9 cellular contexts compared by ENCODE assay signal in genomic region chr1:199089393-199090122, GRCh38.
A peak's percentile ranks its signal among the peaks of the same experiment; 100 is the strongest.
DNase-seq lines count a peak whose midpoint lies in the region; ATAC-seq and TF ChIP-seq lines count a peak whose summit lies in the region.
"Had no signal": no experiment of that assay in that cellular context is flagged by ENCODE, and none has a peak within 500 bp of the region (broad histone marks: within the 10 kb centered on the region; RNA-seq: fewer than 3 reads in every experiment).

No MANE protein-coding gene starts in this region.

- no peak overlapping the region for H3K27ac Mint-ChIP-seq in activated naive CD4-positive, alpha-beta T cell treated with anti-CD3 and anti-CD28 coated beads, Interleukin-2, amount 50 U/mL, for 72 hours
- H3K27ac Mint-ChIP-seq in chondrocyte (ENCODE audit: unreplicated experiment) = no peak overlapping the region
- H3K27ac Mint-ChIP-seq: nephron had no signal

- no peaks in the 10 kb centered on the region for H3K36me3 Mint-ChIP-seq in activated naive CD4-positive, alpha-beta T cell treated with anti-CD3 and anti-CD28 coated beads, Interleukin-2, amount 50 U/mL, for 72 hours
- H3K36me3 Mint-ChIP-seq in chondrocyte (ENCODE audit: low read depth) = no peaks in the 10 kb centered on the region

- ATAC-seq in HG03521 (IDR thresholded peaks at IDR 0.05; ENCODE audit: unreplicated experiment) (peak; percentile 83), Right ventricle myocardium superior (ENCODE audit: poor library complexity) (no peak)
- peak; percentile 88 to 90 for ATAC-seq in activated naive CD4-positive, alpha-beta T cell treated with anti-CD3 and anti-CD28 coated beads, Interleukin-2, amount 50 U/mL, for 72 hours

- H3K27me3 ChIP-seq in GM06990 (replicated peaks; ENCODE audit: control insufficient read depth, insufficient read depth, low read length) = no peaks in the 10 kb centered on the region

- DNase-seq in GM06990 (ENCODE audit: extremely low read depth, insufficient read length) (peak; percentile 51), GM20000 (ENCODE audit: low spot score) (peak; percentile 18), chondrocyte (ENCODE audit: low spot score) (no peak), SW480 (ENCODE audit: low spot score) (no peak), NCI-H345 (lab: John Stamatoyannopoulos, UW) (no peak), Right ventricle myocardium superior (no peak)
- no peak for DNase-seq in activated naive CD4-positive, alpha-beta T cell treated with anti-CD3 and anti-CD28 coated beads, Interleukin-2, amount 50 U/mL, for 72 hours (ENCODE audit: low spot score in 2 of 2)

- peaks cover 0 to 7% of the 10 kb centered on the region in 2 donors for H3K9me3 Mint-ChIP-seq in activated naive CD4-positive, alpha-beta T cell treated with anti-CD3 and anti-CD28 coated beads, Interleukin-2, amount 50 U/mL, for 72 hours
- peaks cover 3% of the 10 kb centered on the region for H3K9me3 Mint-ChIP-seq in chondrocyte (ENCODE audit: low read depth)

- TF ChIP-seq CTCF in GM06990 (IDR thresholded peaks at IDR 0.05; ENCODE audit: insufficient read depth, low read length, poor library complexity, severe bottlenecking) (no peak), GM20000 (IDR thresholded peaks at IDR 0.05; ENCODE audit: extremely low read depth, missing control alignments) (no peak), chondrocyte (IDR thresholded peaks at IDR 0.05) (no peak)

- H3K4me1 Mint-ChIP-seq in chondrocyte (ENCODE audit: low read depth) = peaks cover 29% of the 10 kb centered on the region

- H3K36me3 ChIP-seq in GM06990 (ENCODE audit: control insufficient read depth, insufficient read depth, low read length) = no peaks in the 10 kb centered on the region

- intact Hi-C loops in Right ventricle myocardium superior (cut with DNase I) = no loop called here

- H3K4me3 ChIP-seq in GM06990 (replicated peaks; ENCODE audit: low read depth, low read length) = no peak overlapping the region

- no peak overlapping the region for H3K4me3 Mint-ChIP-seq in chondrocyte (ENCODE audit: unreplicated experiment)
- H3K4me3 Mint-ChIP-seq: nephron had no signal

- no peaks in the 10 kb centered on the region for H3K27me3 Mint-ChIP-seq in chondrocyte (ENCODE audit: low read depth)

Comparison
In these comparisons a context has a peak if more than half of its experiments do, and no peak if none do; other contexts are left out.
1. DNase-seq: peak in GM06990 (single experiment) and GM20000 (single experiment); none in activated naive CD4-positive, alpha-beta T cell treated with anti-CD3 and anti-CD28 coated beads, Interleukin-2, amount 50 U/mL, for 72 hours (0 of 2), chondrocyte (single experiment), SW480 (single experiment), NCI-H345 (single experiment) and Right ventricle myocardium superior (single experiment).